8 cellular contexts compared by ENCODE assay signal in the genomic region with DNA sequence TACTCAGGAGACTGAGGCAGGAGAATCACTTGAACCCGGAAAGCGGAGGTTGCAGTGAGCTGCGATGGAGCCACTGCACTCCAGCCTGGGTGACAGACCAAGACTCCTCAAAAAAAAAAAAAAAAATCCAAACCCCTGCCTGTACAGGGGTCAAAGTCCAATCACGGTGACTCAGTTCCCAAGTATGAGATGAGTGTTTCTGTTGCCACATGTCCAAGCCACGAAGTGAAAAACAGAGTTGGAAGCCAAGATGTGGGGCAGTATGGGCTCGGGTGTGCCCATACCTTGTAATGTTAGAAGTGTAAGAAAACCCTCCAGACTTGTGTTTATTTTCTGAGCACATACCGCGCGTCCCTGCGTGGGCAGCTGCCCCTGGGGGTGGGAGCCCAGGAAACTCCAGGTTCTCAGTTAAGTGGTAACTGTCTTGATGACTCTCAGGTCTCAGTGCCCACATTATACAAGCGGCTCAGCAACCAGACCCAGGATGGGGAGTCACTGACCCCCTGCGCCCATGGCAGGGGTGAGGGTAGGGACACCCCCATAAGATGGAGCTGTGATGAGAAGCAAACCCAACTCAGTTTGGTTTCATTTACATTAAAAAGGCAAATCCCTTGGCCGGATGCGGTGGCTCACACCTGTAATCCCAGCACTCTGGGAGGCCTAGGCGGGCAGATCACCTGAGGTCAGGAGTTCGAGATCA.
DNase-seq lines count a peak whose midpoint lies in the region; ATAC-seq lines count a peak whose summit lies in the region.

No MANE protein-coding gene starts in this region.

- H3K27me3 Mint-ChIP-seq in activated naive CD8-positive, alpha-beta T cell treated with anti-CD3 and anti-CD28 coated beads, Interleukin-2, amount 50 U/mL, for 24 hours: no peaks in the 10 kb centered on the region

- H3K4me3 Mint-ChIP-seq in activated naive CD8-positive, alpha-beta T cell treated with anti-CD3 and anti-CD28 coated beads, Interleukin-2, amount 50 U/mL, for 24 hours: peak overlapping the region; percentile 60

- H3K36me3 Mint-ChIP-seq in activated naive CD8-positive, alpha-beta T cell treated with anti-CD3 and anti-CD28 coated beads, Interleukin-2, amount 50 U/mL, for 24 hours (ENCODE audit: low read depth): peaks cover 6% of the 10 kb centered on the region

- peaks cover 55% of the 10 kb centered on the region for H3K4me1 Mint-ChIP-seq in activated naive CD8-positive, alpha-beta T cell treated with anti-CD3 and anti-CD28 coated beads, Interleukin-2, amount 50 U/mL, for 24 hours

- DNase-seq in GM03348 (ENCODE audit: low spot score): peak; percentile 84
- DNase-seq in NCI-H446 treated with DMSO at 0.1 percent for 48 hours (lab: John Stamatoyannopoulos, UW): peak; percentile 34
- peak; percentile 77 for DNase-seq in activated naive CD8-positive, alpha-beta T cell treated with anti-CD3 and anti-CD28 coated beads, Interleukin-2, amount 50 U/mL, for 24 hours
- DNase-seq in iris pigment epithelial cell (ENCODE audit: low read depth): peak; percentile 99
- peak; percentile 65 for DNase-seq in stimulated activated CD4-positive, alpha-beta T cell treated with anti-CD3 and anti-CD28 coated beads, Interleukin-4, amount 100 ng/mL, for 1 hour
- DNase-seq in NCI-H2227 (lab: John Stamatoyannopoulos, UW; ENCODE audit: unreplicated experiment): no peak

- ATAC-seq in activated naive CD8-positive, alpha-beta T cell treated with anti-CD3 and anti-CD28 coated beads, Interleukin-2, amount 50 U/mL, for 24 hours: peak; percentile 62
- no peak for ATAC-seq in GM19035 (IDR thresholded peaks at IDR 0.05; ENCODE audit: unreplicated experiment)
- no peak for ATAC-seq in GM18511 (IDR thresholded peaks at IDR 0.05; ENCODE audit: unreplicated experiment)

- no peaks in the 10 kb centered on the region for H3K9me3 Mint-ChIP-seq in activated naive CD8-positive, alpha-beta T cell treated with anti-CD3 and anti-CD28 coated beads, Interleukin-2, amount 50 U/mL, for 24 hours

- H3K27ac Mint-ChIP-seq in activated naive CD8-positive, alpha-beta T cell treated with anti-CD3 and anti-CD28 coated beads, Interleukin-2, amount 50 U/mL, for 24 hours: peak overlapping the region; percentile 84
